ENCODE assay signal across 15 cellular contexts in the genomic region with DNA sequence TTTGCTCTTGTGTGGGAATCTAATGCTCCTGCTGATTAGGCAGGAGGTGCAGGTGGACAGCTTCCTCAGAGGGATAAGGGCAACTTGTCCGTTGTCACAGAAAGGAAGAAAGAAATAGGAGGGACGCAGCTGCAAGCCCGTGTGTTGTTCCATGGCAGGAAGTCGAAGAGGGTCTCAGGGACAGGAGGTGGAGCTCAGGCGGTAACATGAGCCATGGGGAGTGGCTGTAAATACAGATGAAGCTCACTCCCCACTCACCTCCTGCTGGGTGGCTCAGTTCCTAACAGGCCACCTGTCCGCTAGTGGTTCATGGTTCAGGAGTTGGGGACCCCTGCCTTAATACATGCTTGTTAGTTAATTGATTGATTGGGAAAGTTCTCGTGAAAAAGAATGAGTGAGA.
DNase-seq lines count a peak whose midpoint lies in the region; ATAC-seq and TF ChIP-seq lines count a peak whose summit lies in the region.
"Had no signal": no experiment of that assay in that cellular context is flagged by ENCODE, and none has a peak within 500 bp of the region (broad histone marks: within the 10 kb centered on the region; RNA-seq: fewer than 3 reads in every experiment).

No MANE protein-coding gene starts in this region.

- POLR2A ChIA-PET in HEK293T (lab: Yijun Ruan, JAX) = interaction anchor here (0.5 kb wide), 1 partner anchor 540 kb away, joined by 3 read pairs; no protein-coding TSS in a partner anchor

- intact Hi-C loops in activated naive CD4-positive, alpha-beta T cell treated with anti-CD3 and anti-CD28 coated beads for 36 hours (cut with micrococcal nuclease) = no loop called here

- no peak overlapping the region for H3K27ac ChIP-seq in substantia nigra (ENCODE audit: low read depth, low read length, poor library complexity, severe bottlenecking)
- H3K27ac ChIP-seq: PC-9 had no signal

- peak; percentile 8 for DNase-seq in activated naive CD4-positive, alpha-beta T cell treated with anti-CD3 and anti-CD28 coated beads for 36 hours
- DNase-seq in activated naive CD4-positive, alpha-beta T cell treated with anti-CD3 and anti-CD28 coated beads, Interleukin-2, amount 50 U/mL, for 72 hours (ENCODE audit: low spot score in 2 of 2) = no peak
- DNase-seq in natural killer cell treated with Interleukin-12 subunit alpha and Interleukin-12 subunit beta and Interleukin-15 and Interleukin-18, amount 100 ng/mL, for 72 hours (ENCODE audit: low spot score) = no peak
- DNase-seq in NCI-H2171 (lab: John Stamatoyannopoulos, UW) (no peak), substantia nigra (lab: John Stamatoyannopoulos, UW) (no peak), HEK293T (ENCODE audit: extremely low spot score) (no peak)
- DNase-seq: amygdala; GOT3; NCI-H1436 treated with DMSO at 0.1 percent for 48 hours; NCI-H446; PC-9; stimulated activated CD4-positive, alpha-beta T cell treated with anti-CD3 and anti-CD28 coated beads, Interleukin-2, amount 100 ng/mL, for 48 hours had no signal

- H3K9me3 Mint-ChIP-seq in activated naive CD4-positive, alpha-beta T cell treated with anti-CD3 and anti-CD28 coated beads for 36 hours = peaks cover 24% of the 10 kb centered on the region
- peaks cover 13 to 23% of the 10 kb centered on the region in 2 donors for H3K9me3 Mint-ChIP-seq in activated naive CD4-positive, alpha-beta T cell treated with anti-CD3 and anti-CD28 coated beads, Interleukin-2, amount 50 U/mL, for 72 hours
- peaks cover 13% of the 10 kb centered on the region for H3K9me3 Mint-ChIP-seq in activated T-helper 17 cell treated with anti-CD3 and anti-CD28 coated beads, Interleukin-2, amount 50 U/mL, for 72 hours
- H3K9me3 Mint-ChIP-seq in natural killer cell treated with Interleukin-12 subunit alpha and Interleukin-12 subunit beta and Interleukin-15 and Interleukin-18, amount 100 ng/mL, for 72 hours = peaks cover 16% of the 10 kb centered on the region

- H3K27me3 Mint-ChIP-seq in activated naive CD4-positive, alpha-beta T cell treated with anti-CD3 and anti-CD28 coated beads for 36 hours (ENCODE audit: low read depth) = no peaks in the 10 kb centered on the region
- no peaks in the 10 kb centered on the region for H3K27me3 Mint-ChIP-seq in activated T-helper 17 cell treated with anti-CD3 and anti-CD28 coated beads, Interleukin-2, amount 50 U/mL, for 72 hours
- H3K27me3 Mint-ChIP-seq in natural killer cell treated with Interleukin-12 subunit alpha and Interleukin-12 subunit beta and Interleukin-15 and Interleukin-18, amount 100 ng/mL, for 72 hours = no peaks in the 10 kb centered on the region

- no peak overlapping the region for H3K27ac Mint-ChIP-seq in activated naive CD4-positive, alpha-beta T cell treated with anti-CD3 and anti-CD28 coated beads for 36 hours
- peak overlapping the region in 1 of 2 donors; percentile 40 for H3K27ac Mint-ChIP-seq in activated naive CD4-positive, alpha-beta T cell treated with anti-CD3 and anti-CD28 coated beads, Interleukin-2, amount 50 U/mL, for 72 hours
- no peak overlapping the region for H3K27ac Mint-ChIP-seq in activated T-helper 17 cell treated with anti-CD3 and anti-CD28 coated beads, Interleukin-2, amount 50 U/mL, for 72 hours
- H3K27ac Mint-ChIP-seq in natural killer cell treated with Interleukin-12 subunit alpha and Interleukin-12 subunit beta and Interleukin-15 and Interleukin-18, amount 100 ng/mL, for 72 hours = peak overlapping the region; percentile 26 to 55
- H3K27ac Mint-ChIP-seq: type B pancreatic cell had no signal

- H3K36me3 Mint-ChIP-seq in activated naive CD4-positive, alpha-beta T cell treated with anti-CD3 and anti-CD28 coated beads for 36 hours (ENCODE audit: low read depth) = peaks cover 12% of the 10 kb centered on the region
- peaks cover 17 to 26% of the 10 kb centered on the region in 2 donors for H3K36me3 Mint-ChIP-seq in activated naive CD4-positive, alpha-beta T cell treated with anti-CD3 and anti-CD28 coated beads, Interleukin-2, amount 50 U/mL, for 72 hours
- no peaks in the 10 kb centered on the region for H3K36me3 Mint-ChIP-seq in activated T-helper 17 cell treated with anti-CD3 and anti-CD28 coated beads, Interleukin-2, amount 50 U/mL, for 72 hours (ENCODE audit: low read depth)
- H3K36me3 Mint-ChIP-seq in natural killer cell treated with Interleukin-12 subunit alpha and Interleukin-12 subunit beta and Interleukin-15 and Interleukin-18, amount 100 ng/mL, for 72 hours = peaks cover 26% of the 10 kb centered on the region
- H3K36me3 Mint-ChIP-seq: type B pancreatic cell had no signal

- peaks cover 35% of the 10 kb centered on the region for H3K4me1 Mint-ChIP-seq in activated naive CD4-positive, alpha-beta T cell treated with anti-CD3 and anti-CD28 coated beads for 36 hours (ENCODE audit: low read depth)
- peaks cover 16% of the 10 kb centered on the region for H3K4me1 Mint-ChIP-seq in activated T-helper 17 cell treated with anti-CD3 and anti-CD28 coated beads, Interleukin-2, amount 50 U/mL, for 72 hours
- peaks cover 35 to 38% of the 10 kb centered on the region in 2 donors for H3K4me1 Mint-ChIP-seq in natural killer cell treated with Interleukin-12 subunit alpha and Interleukin-12 subunit beta and Interleukin-15 and Interleukin-18, amount 100 ng/mL, for 72 hours (ENCODE audit: low read depth in 2 of 2)

- CTCF ChIA-PET in activated naive CD4-positive, alpha-beta T cell treated with anti-CD3 and anti-CD28 coated beads for 36 hours (lab: Charles Lee) = interaction anchor here (0.9 kb wide), 2 partner anchors 13 to 16 kb away, joined by 3 read pairs; no protein-coding TSS in a partner anchor
- CTCF ChIA-PET in HEK293T (lab: Yijun Ruan, JAX) = no interaction called here

- H3K4me3 Mint-ChIP-seq in activated naive CD4-positive, alpha-beta T cell treated with anti-CD3 and anti-CD28 coated beads for 36 hours = no peak overlapping the region
- H3K4me3 Mint-ChIP-seq in activated T-helper 17 cell treated with anti-CD3 and anti-CD28 coated beads, Interleukin-2, amount 50 U/mL, for 72 hours = no peak overlapping the region
- H3K4me3 Mint-ChIP-seq in natural killer cell treated with Interleukin-12 subunit alpha and Interleukin-12 subunit beta and Interleukin-15 and Interleukin-18, amount 100 ng/mL, for 72 hours = peak overlapping the region; percentile 9
- H3K4me3 Mint-ChIP-seq: type B pancreatic cell had no signal

- ATAC-seq in activated naive CD4-positive, alpha-beta T cell treated with anti-CD3 and anti-CD28 coated beads, Interleukin-2, amount 50 U/mL, for 72 hours = no peak
- ATAC-seq in HG02885 (IDR thresholded peaks at IDR 0.05; ENCODE audit: poor library complexity, unreplicated experiment) = peak; percentile 40
- ATAC-seq in activated T-helper 17 cell treated with anti-CD3 and anti-CD28 coated beads, Interleukin-2, amount 50 U/mL, for 72 hours (replicated peaks) = peak; percentile 12
- ATAC-seq in natural killer cell treated with Interleukin-12 subunit alpha and Interleukin-12 subunit beta and Interleukin-15 and Interleukin-18, amount 100 ng/mL, for 72 hours = no peak

TF ChIP-seq in HEK293T, 16 proteins besides CTCF, POLR2A, EP300 and RAD21:
- TF ChIP-seq HDGF (IDR thresholded peaks at IDR 0.05; ENCODE audit: borderline replicate concordance) (no peak), NFRKB (IDR thresholded peaks at IDR 0.05) (no peak), SP1 (IDR thresholded peaks at IDR 0.05) (no peak), ELF4 (IDR thresholded peaks at IDR 0.05) (no peak), ARNT (IDR thresholded peaks at IDR 0.05) (no peak), TARDBP (IDR thresholded peaks at IDR 0.05) (no peak), FOXA1 (IDR thresholded peaks at IDR 0.05) (no peak), BHLHE40 (IDR thresholded peaks at IDR 0.05; ENCODE audit: borderline replicate concordance) (no peak), FOXK2 (IDR thresholded peaks at IDR 0.05) (no peak), SUZ12 (IDR thresholded peaks at IDR 0.05) (no peak), LEF1 (IDR thresholded peaks at IDR 0.05; ENCODE audit: borderline replicate concordance) (no peak), FOXM1 (IDR thresholded peaks at IDR 0.05; ENCODE audit: borderline replicate concordance) (no peak)
- TF ChIP-seq, protein P1, sequence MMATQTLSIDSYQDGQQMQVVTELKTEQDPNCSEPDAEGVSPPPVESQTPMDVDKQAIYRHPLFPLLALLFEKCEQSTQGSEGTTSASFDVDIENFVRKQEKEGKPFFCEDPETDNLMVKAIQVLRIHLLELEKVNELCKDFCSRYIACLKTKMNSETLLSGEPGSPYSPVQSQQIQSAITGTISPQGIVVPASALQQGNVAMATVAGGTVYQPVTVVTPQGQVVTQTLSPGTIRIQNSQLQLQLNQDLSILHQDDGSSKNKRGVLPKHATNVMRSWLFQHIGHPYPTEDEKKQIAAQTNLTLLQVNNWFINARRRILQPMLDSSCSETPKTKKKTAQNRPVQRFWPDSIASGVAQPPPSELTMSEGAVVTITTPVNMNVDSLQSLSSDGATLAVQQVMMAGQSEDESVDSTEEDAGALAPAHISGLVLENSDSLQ (IDR thresholded peaks at IDR 0.05) = no peak

Comparison
In these comparisons a context has a peak if more than half of its experiments do, and no peak if none do; other contexts are left out.
1. H3K27ac Mint-ChIP-seq: peak in natural killer cell treated with Interleukin-12 subunit alpha and Interleukin-12 subunit beta and Interleukin-15 and Interleukin-18, amount 100 ng/mL, for 72 hours (2 of 2); none in activated naive CD4-positive, alpha-beta T cell treated with anti-CD3 and anti-CD28 coated beads for 36 hours (single experiment) and activated T-helper 17 cell treated with anti-CD3 and anti-CD28 coated beads, Interleukin-2, amount 50 U/mL, for 72 hours (single experiment).
2. ATAC-seq: peak in HG02885 (single experiment) and activated T-helper 17 cell treated with anti-CD3 and anti-CD28 coated beads, Interleukin-2, amount 50 U/mL, for 72 hours (single experiment); none in activated naive CD4-positive, alpha-beta T cell treated with anti-CD3 and anti-CD28 coated beads, Interleukin-2, amount 50 U/mL, for 72 hours (0 of 2) and natural killer cell treated with Interleukin-12 subunit alpha and Interleukin-12 subunit beta and Interleukin-15 and Interleukin-18, amount 100 ng/mL, for 72 hours (0 of 2).